Comparison of ENCODE assay signal across 20 cellular contexts in the genomic region with DNA sequence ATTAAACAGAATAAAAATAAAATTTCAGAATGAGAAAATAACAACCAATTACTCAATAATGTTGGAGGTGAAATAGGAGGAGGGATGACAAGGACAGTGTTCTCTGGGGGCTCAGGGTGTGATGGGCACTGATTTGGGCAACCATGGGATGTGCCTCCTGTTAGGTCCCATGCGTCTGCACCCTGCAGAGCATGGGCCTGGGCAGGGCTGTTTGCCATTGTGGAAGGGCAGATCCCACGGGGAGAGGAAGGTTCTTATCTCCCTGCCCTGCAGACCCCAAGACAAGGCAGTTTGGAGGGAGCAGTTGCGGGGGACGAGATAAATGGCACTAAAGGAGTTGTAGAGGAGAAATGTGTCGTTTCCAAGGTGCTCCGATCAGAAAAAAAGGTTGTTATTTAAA.
"Had no signal": no experiment of that assay in that cellular context is flagged by ENCODE, and none has a peak within 500 bp of the region (broad histone marks: within the 10 kb centered on the region; RNA-seq: fewer than 3 reads in every experiment).

No MANE protein-coding gene starts in this region.

- H3K4me2 ChIP-seq: smooth muscle cell had no signal

- H3K27ac Mint-ChIP-seq: effector memory CD8-positive, alpha-beta T cell; memory B cell; natural killer cell; stimulated activated effector memory CD8-positive, alpha-beta T cell treated with anti-CD3 and anti-CD28 coated beads, Interleukin-12 subunit alpha, Interleukin-12 subunit beta, amount 100 ng/mL, for 72 hours had no signal

- H3K4me1 ChIP-seq: prostate gland, right atrium auricular region had no signal

- H3K9me3 Mint-ChIP-seq: effector memory CD8-positive, alpha-beta T cell; memory B cell; natural killer cell; stimulated activated effector memory CD8-positive, alpha-beta T cell treated with anti-CD3 and anti-CD28 coated beads, Interleukin-12 subunit alpha, Interleukin-12 subunit beta, amount 100 ng/mL, for 72 hours had no signal

- H3K4me1 Mint-ChIP-seq: memory B cell; natural killer cell; stimulated activated effector memory CD8-positive, alpha-beta T cell treated with anti-CD3 and anti-CD28 coated beads, Interleukin-12 subunit alpha, Interleukin-12 subunit beta, amount 100 ng/mL, for 72 hours had no signal

- H3K27ac ChIP-seq: prostate gland, right atrium auricular region had no signal

- H3K4me3 ChIP-seq: gastrocnemius medialis, lung, prostate gland, right atrium auricular region, smooth muscle cell had no signal

- DNase-seq: cerebellar nuclear complex; cortex of kidney; effector memory CD8-positive, alpha-beta T cell; erythroblast; foreskin fibroblast; head of caudate nucleus; natural killer cell; stimulated activated CD4-positive, alpha-beta T cell treated with anti-CD3 and anti-CD28 coated beads, Interleukin-2, amount 100 ng/mL, for 24 hours; stimulated activated CD4-positive, alpha-beta T cell treated with anti-CD3 and anti-CD28 coated beads, Interleukin-4, amount 100 ng/mL, for 24 hours; stimulated activated naive CD8-positive, alpha-beta T cell treated with anti-CD3 and anti-CD28 coated beads, Interleukin-15, Interleukin-2, amounts not matched to agents 100 U/mL and 50 U/mL, for 24 hours; trophoblast cell had no signal

- H3K36me3 Mint-ChIP-seq: memory B cell; natural killer cell; stimulated activated effector memory CD8-positive, alpha-beta T cell treated with anti-CD3 and anti-CD28 coated beads, Interleukin-12 subunit alpha, Interleukin-12 subunit beta, amount 100 ng/mL, for 72 hours had no signal

- H3K36me3 ChIP-seq: gastrocnemius medialis, prostate gland, right atrium auricular region had no signal

- H3K4me3 Mint-ChIP-seq: effector memory CD8-positive, alpha-beta T cell; memory B cell; natural killer cell; stimulated activated effector memory CD8-positive, alpha-beta T cell treated with anti-CD3 and anti-CD28 coated beads, Interleukin-12 subunit alpha, Interleukin-12 subunit beta, amount 100 ng/mL, for 72 hours had no signal

- ATAC-seq: effector memory CD8-positive, alpha-beta T cell; left lobe of liver; sciatic nerve; stimulated activated naive CD8-positive, alpha-beta T cell treated with anti-CD3 and anti-CD28 coated beads, Interleukin-15, Interleukin-2, amounts not matched to agents 100 U/mL and 50 U/mL, for 24 hours had no signal

- H3K27me3 ChIP-seq: gastrocnemius medialis, right atrium auricular region had no signal

- H3K9me3 ChIP-seq: gastrocnemius medialis, prostate gland, right atrium auricular region had no signal
